Comparison of ENCODE assay signal across 9 cellular contexts in genomic region chr15:68205949-68206539, GRCh38. TPM values are rescaled to one million over a fixed set of nuclear protein-coding genes. Genes with fewer than 3 reads are reported as not detected.
A peak's percentile ranks its signal among the peaks of the same experiment; 100 is the strongest.
DNase-seq lines count a peak whose midpoint lies in the region; ATAC-seq, FAIRE-seq and TF ChIP-seq lines count a peak whose summit lies in the region.
"Had no signal": no experiment of that assay in that cellular context is flagged by ENCODE, and none has a peak within 500 bp of the region (broad histone marks: within the 10 kb centered on the region; RNA-seq: fewer than 3 reads in every experiment).

No MANE protein-coding gene starts in this region.

- no peak overlapping the region for H3K56ac ChIP-seq in H1 (replicated peaks; ENCODE audit: insufficient read length, low read depth, low read length)
- peak overlapping the region; percentile 35 for H3K56ac ChIP-seq in mesendoderm (ENCODE audit: low read length)

- H3K79me2 ChIP-seq in H1 (ENCODE audit: control insufficient read depth in 1 of 2, insufficient read depth in 2 of 2, low read length in 2 of 2) (peaks cover 0 to 18% of the 10 kb centered on the region in 2 experiments; a peak in 1 of 4 replicates), mesendoderm (ENCODE audit: control insufficient read depth, insufficient read depth, low read length) (no peaks in the 10 kb centered on the region)

- 70% methylated on average over 9 of the region's 14 CpGs; no CpG with 5 or more reads in 1 of the 2 experiments for WGBS in H1 (ENCODE audit: extremely low coverage in 1 of 2, insufficient coverage in 1 of 2, insufficient read length in 1 of 2, insufficient replicate concordance in 2 of 2, low coverage in 1 of 2, low lambda C conversion rate in 2 of 2, missing lambda C conversion rate in 1 of 2), 2 experiments
- WGBS in mesendoderm (ENCODE audit: extremely low coverage, insufficient coverage, low lambda C conversion rate) = no CpG with 5 or more reads among the region's 14 CpGs

- H3K4me2 ChIP-seq in H1 (ENCODE audit: insufficient read depth in 1 of 2, low read depth in 2 of 2, low read length in 2 of 2) = peak overlapping the region in 1 of 2 experiments; percentile 35; a peak in 1 of 4 replicates
- H3K4me2 ChIP-seq in mesendoderm (ENCODE audit: low read length) = no peak overlapping the region

- FAIRE-seq in H1 (lab: Jason Lieb, UNC) = no peak

- H3K4me1 Mint-ChIP-seq in activated naive CD8-positive, alpha-beta T cell treated with anti-CD3 and anti-CD28 coated beads, Interleukin-2, amount 10 ng/mL, durations not matched to agents 7 days and 5 days = peaks cover 25% of the 10 kb centered on the region
- H3K4me1 Mint-ChIP-seq in activated naive CD8-positive, alpha-beta T cell treated with anti-CD3 and anti-CD28 coated beads for 36 hours = peaks cover 13% of the 10 kb centered on the region

- peak overlapping the region; percentile 63; the same call in 1 of the 2 replicates for H2BK12ac ChIP-seq in H1 (ENCODE audit: low read depth, low read length)

- H2BK5ac ChIP-seq in H1 (ENCODE audit: low read depth, low read length) (peak overlapping the region; percentile 69), mesendoderm (ENCODE audit: low read length) (no peak overlapping the region)

- TF ChIP-seq POLR2A in H1 (IDR thresholded peaks at IDR 0.05; ENCODE audit: control extremely low read depth in 1 of 2, low read depth in 2 of 2, low read length in 2 of 2) = no peak

- H3K4me1 ChIP-seq in H1 (replicated peaks in 1 of 4; ENCODE audit: control insufficient read depth in 3 of 4, insufficient read depth in 4 of 4, low read length in 3 of 4) (peaks cover 2 to 40% (median 28%) of the 10 kb centered on the region in 4 experiments), mesendoderm (ENCODE audit: control insufficient read depth, low read depth, low read length) (peaks cover 12% of the 10 kb centered on the region)

- H2BK120ac ChIP-seq in H1 (replicated peaks; ENCODE audit: low read depth, low read length) = no peak overlapping the region
- H2BK120ac ChIP-seq in mesendoderm (ENCODE audit: low read depth, low read length) = no peak overlapping the region

- POLR2A ChIA-PET in activated naive CD8-positive, alpha-beta T cell treated with anti-CD3 and anti-CD28 coated beads, Interleukin-2, amount 10 ng/mL, durations not matched to agents 7 days and 5 days (lab: Charles Lee) = interaction anchor here (0.9 kb wide), 1 partner anchor 71 kb away, joined by 4 read pairs; the partner anchor contains the start of gene FEM1B
- POLR2A ChIA-PET in H1 (lab: Charles Lee; ENCODE audit: partially characterized antibody) = interaction anchor here (0.9 to 3.1 kb wide), 2 partner anchors 10 to 23 kb away, joined by 6 to 20 read pairs; no protein-coding TSS in a partner anchor

- H3K4ac ChIP-seq in H1 (replicated peaks; ENCODE audit: insufficient read length, low read depth, low read length) (no peak overlapping the region), mesendoderm (ENCODE audit: low read depth, low read length) (no peak overlapping the region)

- H3K27ac ChIP-seq in H1 (ENCODE audit: low read depth, low read length) = 0 out of 2 replicates have a peak overlapping the region, but pooled peaks have one; percentile 55
- no peak overlapping the region for H3K27ac ChIP-seq in mesendoderm (ENCODE audit: low read depth, low read length)

- H3K23ac ChIP-seq in H1 (ENCODE audit: insufficient read length) = no peak overlapping the region
- H3K23ac ChIP-seq in mesendoderm (ENCODE audit: low read length) = peak overlapping the region; percentile 48

- peaks cover 4 to 23% of the 10 kb centered on the region in 2 experiments for H4K20me1 ChIP-seq in H1 (replicated peaks in 1 of 2; ENCODE audit: control insufficient read depth in 1 of 2, insufficient read depth in 2 of 2, low read length in 2 of 2)

- H2BK15ac ChIP-seq in H1 (ENCODE audit: low read length) = no peak overlapping the region; the same call in 1 of the 2 replicates
- H2BK15ac ChIP-seq in mesendoderm (replicated peaks; ENCODE audit: low read depth) = no peak overlapping the region

- H4K8ac ChIP-seq in H1 (ENCODE audit: extremely low read depth, insufficient read depth, low read length) = peak overlapping the region; percentile 37; the same call in 1 of the 2 replicates
- no peak overlapping the region for H4K8ac ChIP-seq in mesendoderm (ENCODE audit: low read depth, low read length)

- H3K14ac ChIP-seq in H1 (ENCODE audit: insufficient read length) = no peak overlapping the region

- CTCF ChIA-PET in H1 (lab: Charles Lee; ENCODE audit: partially characterized antibody) = interaction anchor here (1.4 to 4.3 kb wide), 2 partner anchors 10 to 101 kb away, joined by 4 to 36 read pairs; no protein-coding TSS in a partner anchor

- no peaks in the 10 kb centered on the region for H3K27me3 Mint-ChIP-seq in activated naive CD8-positive, alpha-beta T cell treated with anti-CD3 and anti-CD28 coated beads, Interleukin-2, amount 10 ng/mL, durations not matched to agents 7 days and 5 days
- H3K27me3 Mint-ChIP-seq in activated naive CD8-positive, alpha-beta T cell treated with anti-CD3 and anti-CD28 coated beads for 36 hours = no peaks in the 10 kb centered on the region
- H3K27me3 Mint-ChIP-seq: activated naive CD4-positive, alpha-beta T cell treated with anti-CD3 and anti-CD28 coated beads, Interleukin-2, amount 50 U/mL, for 24 hours had no signal

- H3K36me3 ChIP-seq in H1 (ENCODE audit: control insufficient read depth in 2 of 4, insufficient read depth in 4 of 4, low read length in 3 of 4) (no peaks in the 10 kb centered on the region; a peak in 1 of 8 replicates), mesendoderm (ENCODE audit: control insufficient read depth, insufficient read depth, low read length) (no peaks in the 10 kb centered on the region)

- no peak for TF ChIP-seq RAD21 in H1 (IDR thresholded peaks at IDR 0.05 in 1 of 2, conservative IDR thresholded peaks at IDR 0.05 in 1 of 2; ENCODE audit: low read depth in 2 of 2, low read length in 2 of 2)

- no peak for TF ChIP-seq CTCF in H1 (IDR thresholded peaks at IDR 0.05; ENCODE audit: control extremely low read depth in 1 of 3, insufficient read depth in 1 of 3, low read depth in 1 of 3, low read length in 3 of 3)
- no peak for TF ChIP-seq CTCF in GM20000 (IDR thresholded peaks at IDR 0.05; ENCODE audit: extremely low read depth, missing control alignments)

- no peak for DNase-seq in activated naive CD8-positive, alpha-beta T cell treated with anti-CD3 and anti-CD28 coated beads, Interleukin-2, amount 10 ng/mL, durations not matched to agents 7 days and 5 days
- no peak for DNase-seq in activated naive CD8-positive, alpha-beta T cell treated with anti-CD3 and anti-CD28 coated beads for 36 hours
- peak in 1 of 2 experiments; percentile 36 for DNase-seq in H1 (ENCODE audit: low read depth in 1 of 2, low spot score in 2 of 2)
- peak; percentile 75 for DNase-seq in mesendoderm
- DNase-seq in GM20000 (ENCODE audit: low spot score) = no peak
- no peak for DNase-seq in superior temporal gyrus (ENCODE audit: extremely low spot score)

- no peak for ATAC-seq in activated naive CD8-positive, alpha-beta T cell treated with anti-CD3 and anti-CD28 coated beads, Interleukin-2, amount 10 ng/mL, durations not matched to agents 7 days and 5 days (ENCODE audit: low read depth)
- ATAC-seq in HG02763 (IDR thresholded peaks at IDR 0.05; ENCODE audit: unreplicated experiment) = no peak
- ATAC-seq in GM19397 (IDR thresholded peaks at IDR 0.05; ENCODE audit: unreplicated experiment) = no peak

- no peak overlapping the region for H4K5ac ChIP-seq in H1 (ENCODE audit: insufficient read length, low read depth, low read length)
- no peak overlapping the region for H4K5ac ChIP-seq in mesendoderm (ENCODE audit: low read length)

- H3K79me1 ChIP-seq in H1 (ENCODE audit: low read depth, low read length) = peaks cover 2% of the 10 kb centered on the region; the same call in 1 of the 2 replicates
- peaks cover 14% of the 10 kb centered on the region for H3K79me1 ChIP-seq in mesendoderm (ENCODE audit: low read length)

- H3K4me3 Mint-ChIP-seq in activated naive CD8-positive, alpha-beta T cell treated with anti-CD3 and anti-CD28 coated beads, Interleukin-2, amount 10 ng/mL, durations not matched to agents 7 days and 5 days = peak overlapping the region; percentile 40
- H3K4me3 Mint-ChIP-seq in activated naive CD8-positive, alpha-beta T cell treated with anti-CD3 and anti-CD28 coated beads for 36 hours = no peak overlapping the region
- H3K4me3 Mint-ChIP-seq: activated naive CD4-positive, alpha-beta T cell treated with anti-CD3 and anti-CD28 coated beads, Interleukin-2, amount 50 U/mL, for 24 hours had no signal

- H3K9me3 ChIP-seq in H1 (ENCODE audit: insufficient read depth in 2 of 2, low read depth in 1 of 2, low read length in 1 of 2) = no peaks in the 10 kb centered on the region

- H3K18ac ChIP-seq in H1 (ENCODE audit: extremely low read depth, low read length) (peak overlapping the region; percentile 60), mesendoderm (ENCODE audit: low read length) (peak overlapping the region; percentile 55)

- peaks cover 3% of the 10 kb centered on the region for H3K36me3 Mint-ChIP-seq in activated naive CD8-positive, alpha-beta T cell treated with anti-CD3 and anti-CD28 coated beads, Interleukin-2, amount 10 ng/mL, durations not matched to agents 7 days and 5 days
- peaks cover 16% of the 10 kb centered on the region for H3K36me3 Mint-ChIP-seq in activated naive CD8-positive, alpha-beta T cell treated with anti-CD3 and anti-CD28 coated beads for 36 hours
- H3K36me3 Mint-ChIP-seq: activated naive CD4-positive, alpha-beta T cell treated with anti-CD3 and anti-CD28 coated beads, Interleukin-2, amount 50 U/mL, for 24 hours had no signal

- H2AK5ac ChIP-seq in H1 (ENCODE audit: low read depth, low read length) (no peak overlapping the region), mesendoderm (ENCODE audit: low read length) (no peak overlapping the region)

- H3K9me3 Mint-ChIP-seq in activated naive CD8-positive, alpha-beta T cell treated with anti-CD3 and anti-CD28 coated beads, Interleukin-2, amount 10 ng/mL, durations not matched to agents 7 days and 5 days = no peaks in the 10 kb centered on the region
- no peaks in the 10 kb centered on the region for H3K9me3 Mint-ChIP-seq in activated naive CD8-positive, alpha-beta T cell treated with anti-CD3 and anti-CD28 coated beads for 36 hours
- H3K9me3 Mint-ChIP-seq: activated naive CD4-positive, alpha-beta T cell treated with anti-CD3 and anti-CD28 coated beads, Interleukin-2, amount 50 U/mL, for 24 hours had no signal

- peak overlapping the region; percentile 54 for H3K27ac Mint-ChIP-seq in activated naive CD8-positive, alpha-beta T cell treated with anti-CD3 and anti-CD28 coated beads, Interleukin-2, amount 10 ng/mL, durations not matched to agents 7 days and 5 days
- H3K27ac Mint-ChIP-seq in activated naive CD8-positive, alpha-beta T cell treated with anti-CD3 and anti-CD28 coated beads for 36 hours = no peak overlapping the region
- H3K27ac Mint-ChIP-seq: activated naive CD4-positive, alpha-beta T cell treated with anti-CD3 and anti-CD28 coated beads, Interleukin-2, amount 50 U/mL, for 24 hours had no signal

- no peak overlapping the region for H2AFZ ChIP-seq in H1 (ENCODE audit: low read length)

- TF ChIP-seq EP300 in H1 (IDR thresholded peaks at IDR 0.05; ENCODE audit: borderline replicate concordance in 1 of 2, low read depth in 2 of 2, low read length in 2 of 2) = 0 out of 3 replicates have a peak, but pooled peaks of 1 of the 2 experiments have one; percentile 32

- H3K27me3 ChIP-seq in H1 (replicated peaks in 1 of 4; ENCODE audit: control insufficient read depth in 3 of 4, extremely low read depth in 1 of 4, insufficient read depth in 3 of 4, low read length in 3 of 4) = no peaks in the 10 kb centered on the region
- no peaks in the 10 kb centered on the region for H3K27me3 ChIP-seq in mesendoderm (ENCODE audit: insufficient read depth, low read length, poor library complexity)

- H3K9ac ChIP-seq in H1 (replicated peaks in 1 of 4; ENCODE audit: extremely low read depth in 1 of 4, low read depth in 3 of 4, low read length in 3 of 4) (no peak overlapping the region), mesendoderm (ENCODE audit: low read length) (peak overlapping the region; percentile 5)

- H3K4me3 ChIP-seq in H1 (ENCODE audit: extremely low read depth in 1 of 4, insufficient read depth in 2 of 4, low read depth in 3 of 4, low read length in 4 of 4) = peak overlapping the region in 1 of 4 experiments; percentile 14; a peak in 2 of 8 replicates
- no peak overlapping the region for H3K4me3 ChIP-seq in mesendoderm (ENCODE audit: low read length)

- H4K91ac ChIP-seq in H1 (replicated peaks; ENCODE audit: insufficient read length, low read length) = no peak overlapping the region

- H3K23me2 ChIP-seq in H1 (ENCODE audit: low read depth, low read length) = no peaks in the 10 kb centered on the region

- no peak overlapping the region; the same call in 1 of the 2 replicates for H2BK20ac ChIP-seq in H1 (ENCODE audit: low read length)

RNA-seq across cellular contexts. Expression of gene CALML4, which starts 0.9 kb away (rescaled TPM):
- total RNA-seq in activated naive CD8-positive, alpha-beta T cell treated with anti-CD3 and anti-CD28 coated beads, Interleukin-2, amount 10 ng/mL, durations not matched to agents 7 days and 5 days = 10 to 100 TPM; 10.3 to 12.2 TPM
- total RNA-seq in activated naive CD8-positive, alpha-beta T cell treated with anti-CD3 and anti-CD28 coated beads for 36 hours = 1 to 10 TPM; 5.4 to 7.4 TPM
- total RNA-seq in H1 (2021; fragmentation: NEBNext Ultra II Directional; extraction: Animal tissue kit (Norgen Biotek cat#: 25700)) = 9.3 and 12.5 TPM in 2 replicates
- 3.5 and 3.8 TPM in 2 replicates for polyA plus RNA-seq in H1 (2011; rRNA removed)
- 6.9 TPM for polyA plus RNA-seq in H1 (2011; cell fraction: cytosol; rRNA removed)
- 9.3 TPM for polyA plus RNA-seq in H1 (2011; cell fraction: nucleus; rRNA removed)
- 9.9 to 16.6 TPM (median 13.0 TPM) in 4 replicates for polyA plus RNA-seq in H1 (2012, experiment 1 of 2)
- 5.2 TPM for polyA plus RNA-seq in H1 (2012, experiment 2 of 2)
- polyA plus RNA-seq in H1 (2013, experiment 1 of 2) = 21.4 TPM
- polyA plus RNA-seq in H1 (2013, experiment 2 of 2) = 22.4 TPM
- 4.7 and 5.8 TPM in 2 replicates for polyA minus RNA-seq in H1 (2011; rRNA and poly(A)+ RNA removed)
- polyA minus RNA-seq in H1 (2011; cell fraction: cytosol; rRNA and poly(A)+ RNA removed) = 4.7 TPM
- polyA minus RNA-seq in H1 (2011; cell fraction: nucleus; rRNA and poly(A)+ RNA removed) = 10.9 TPM
- polyA plus RNA-seq in mesendoderm (2013, experiment 1 of 2) = 9.8 TPM
- 10.0 TPM for polyA plus RNA-seq in mesendoderm (2013, experiment 2 of 2)

RNA-seq across cellular contexts. Expression of gene CLN6, which starts 23.5 kb away (rescaled TPM):
- total RNA-seq in activated naive CD8-positive, alpha-beta T cell treated with anti-CD3 and anti-CD28 coated beads, Interleukin-2, amount 10 ng/mL, durations not matched to agents 7 days and 5 days = 10 to 100 TPM; 38.4 to 42.1 TPM
- total RNA-seq in activated naive CD8-positive, alpha-beta T cell treated with anti-CD3 and anti-CD28 coated beads for 36 hours = 10 to 100 TPM; 67.7 to 72.0 TPM
- total RNA-seq in H1 (2021; fragmentation: NEBNext Ultra II Directional; extraction: Animal tissue kit (Norgen Biotek cat#: 25700)) = 60.0 and 62.3 TPM in 2 replicates
- polyA plus RNA-seq in H1 (2011; rRNA removed) = 137 and 140 TPM in 2 replicates
- polyA plus RNA-seq in H1 (2011; cell fraction: cytosol; rRNA removed) = 83.3 TPM
- 151 TPM for polyA plus RNA-seq in H1 (2011; cell fraction: nucleus; rRNA removed)
- 40.9 to 66.3 TPM (median 64.6 TPM) in 4 replicates for polyA plus RNA-seq in H1 (2012, experiment 1 of 2)
- polyA plus RNA-seq in H1 (2012, experiment 2 of 2) = 62.3 TPM
- polyA plus RNA-seq in H1 (2013, experiment 1 of 2) = 62.0 TPM
- polyA plus RNA-seq in H1 (2013, experiment 2 of 2) = 74.5 TPM
- 182 and 205 TPM in 2 replicates for polyA minus RNA-seq in H1 (2011; rRNA and poly(A)+ RNA removed)
- 53.9 TPM for polyA minus RNA-seq in H1 (2011; cell fraction: cytosol; rRNA and poly(A)+ RNA removed)
- 87.0 TPM for polyA minus RNA-seq in H1 (2011; cell fraction: nucleus; rRNA and poly(A)+ RNA removed)
- polyA plus RNA-seq in mesendoderm (2013, experiment 1 of 2) = 53.2 TPM
- polyA plus RNA-seq in mesendoderm (2013, experiment 2 of 2) = 52.3 TPM
